In the genomic region with DNA sequence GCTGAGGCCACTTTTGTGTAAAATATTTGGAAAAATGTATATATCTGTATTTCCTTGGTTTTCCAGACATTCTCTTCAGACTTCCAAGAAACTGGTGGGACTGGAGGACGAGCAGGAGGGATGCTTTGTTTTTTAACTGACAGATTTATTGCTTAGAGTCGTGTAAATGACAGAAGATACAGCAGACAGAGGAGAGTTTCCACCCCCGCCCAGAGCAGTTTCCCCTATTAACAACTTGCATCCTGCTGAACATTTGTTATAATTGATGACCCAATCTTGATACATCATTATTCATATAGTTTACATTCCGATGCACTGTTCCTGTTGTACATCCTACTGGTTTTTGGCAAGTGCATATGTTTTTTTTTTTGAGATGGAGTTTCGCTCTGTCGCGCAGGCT, we compare ENCODE assay signal across 16 cellular contexts. TPM values are rescaled to one million over a fixed set of nuclear protein-coding genes. Genes with fewer than 3 reads are reported as not detected.
DNase-seq lines count a peak whose midpoint lies in the region; ATAC-seq and TF ChIP-seq lines count a peak whose summit lies in the region.
"Had no signal": no experiment of that assay in that cellular context is flagged by ENCODE, and none has a peak within 500 bp of the region (broad histone marks: within the 10 kb centered on the region; RNA-seq: fewer than 3 reads in every experiment).

No MANE protein-coding gene starts in this region.

- CTCF ChIA-PET in HEK293T (lab: Yijun Ruan, JAX), result no interaction called here

- POLR2A ChIA-PET in HEK293T (lab: Yijun Ruan, JAX), result no interaction called here

- H3K36me3 ChIP-seq in breast epithelium (no peaks in the 10 kb centered on the region), gastrocnemius medialis (no peaks in the 10 kb centered on the region), Peyer's patch (no peaks in the 10 kb centered on the region), tibial nerve (no peaks in the 10 kb centered on the region)
- H3K36me3 ChIP-seq: neutrophil had no signal

- H3K4me3 ChIP-seq in breast epithelium, result no peak overlapping the region
- no peak overlapping the region for H3K4me3 ChIP-seq in gastrocnemius medialis
- H3K4me3 ChIP-seq in Peyer's patch, result no peak overlapping the region
- no peak overlapping the region for H3K4me3 ChIP-seq in tibial nerve

- no peak for TF ChIP-seq CTCF in breast epithelium (IDR thresholded peaks at IDR 0.05)
- no peak for TF ChIP-seq CTCF in gastrocnemius medialis (IDR thresholded peaks at IDR 0.05 in 4 of 5, conservative IDR thresholded peaks at IDR 0.05 in 1 of 5)
- TF ChIP-seq CTCF in Peyer's patch (IDR thresholded peaks at IDR 0.05), result no peak
- TF ChIP-seq CTCF in tibial nerve (IDR thresholded peaks at IDR 0.05), result no peak

- H3K9me3 ChIP-seq in breast epithelium (no peaks in the 10 kb centered on the region), gastrocnemius medialis (no peaks in the 10 kb centered on the region), Peyer's patch (no peaks in the 10 kb centered on the region), tibial nerve (no peaks in the 10 kb centered on the region)
- H3K9me3 ChIP-seq: neutrophil had no signal

- TF ChIP-seq POLR2A in breast epithelium (IDR thresholded peaks at IDR 0.05), result no peak
- TF ChIP-seq POLR2A in gastrocnemius medialis (IDR thresholded peaks at IDR 0.05), result no peak
- no peak for TF ChIP-seq POLR2A in Peyer's patch (IDR thresholded peaks at IDR 0.05)
- TF ChIP-seq POLR2A in tibial nerve (IDR thresholded peaks at IDR 0.05), result no peak

- no peaks in the 10 kb centered on the region for H3K4me1 ChIP-seq in breast epithelium
- no peaks in the 10 kb centered on the region for H3K4me1 ChIP-seq in gastrocnemius medialis
- H3K4me1 ChIP-seq in Peyer's patch, result peaks cover 0 to 30% (median 0%) of the 10 kb centered on the region in 4 donors
- peaks cover 0 to 10% (median 0%) of the 10 kb centered on the region in 4 donors for H3K4me1 ChIP-seq in tibial nerve

- DNase-seq in HEK293T (ENCODE audit: extremely low spot score), result no peak
- DNase-seq in breast epithelium (ENCODE audit: low spot score in 2 of 2), result no peak
- DNase-seq in iris pigment epithelial cell (ENCODE audit: low read depth), result peak; percentile 26
- DNase-seq in gastrocnemius medialis, result no peak
- no peak for DNase-seq in DMS 273 (lab: John Stamatoyannopoulos, UW; ENCODE audit: unreplicated experiment)
- DNase-seq in SKM-1 treated with dmso at 0.1 percent for 144 hours (lab: John Stamatoyannopoulos, UW; ENCODE audit: unreplicated experiment), result no peak
- DNase-seq in Peyer's patch, result no peak
- no peak for DNase-seq in tibial nerve (ENCODE audit: low spot score in 2 of 2)
- DNase-seq: activated CD4-positive, alpha-beta T cell treated with anti-CD3 and anti-CD28 coated beads, Interleukin-2, amount 50 U/mL, for 48 hours; activated gamma-delta T cell; CD4-positive, alpha-beta T cell; cortex of kidney; NCI-H774; stimulated activated CD4-positive, alpha-beta T cell treated with anti-CD3 and anti-CD28 coated beads, Interleukin-4, amount 100 ng/mL, for 24 hours had no signal

- ATAC-seq in gastrocnemius medialis, result no peak

- H3K27me3 ChIP-seq in breast epithelium, result no peaks in the 10 kb centered on the region
- H3K27me3 ChIP-seq in gastrocnemius medialis, result no peaks in the 10 kb centered on the region
- H3K27me3 ChIP-seq in Peyer's patch, result no peaks in the 10 kb centered on the region
- no peaks in the 10 kb centered on the region for H3K27me3 ChIP-seq in tibial nerve

- intact Hi-C loops in breast epithelium (cut with DNase I; ENCODE audit: low total_unique reads) (no loop called here), gastrocnemius medialis (cut with DNase I; ENCODE audit: low total_unique reads) (no loop called here)

- no peak for TF ChIP-seq EP300 in tibial nerve (IDR thresholded peaks at IDR 0.05)

- 54 to 55% methylated on average over 7 of the region's 7 CpGs for WGBS in tibial nerve, 2 donors

- in situ Hi-C loops in gastrocnemius medialis (cut with MboI; ENCODE audit: low sequenced_read_pairs in 4 of 4), result no loop called here

- H3K27ac ChIP-seq in breast epithelium (peak overlapping the region; percentile 23 to 65), gastrocnemius medialis (peak overlapping the region; percentile 47 to 76 (median 66)), Peyer's patch (peak overlapping the region in 2 of 4 donors; percentile 30 to 58), tibial nerve (peak overlapping the region in 2 of 4 donors; percentile 3 to 48)
- H3K27ac ChIP-seq: neutrophil had no signal

TF ChIP-seq in HEK293T, 16 proteins besides CTCF, POLR2A, EP300 and RAD21:
- TF ChIP-seq, protein P1, sequence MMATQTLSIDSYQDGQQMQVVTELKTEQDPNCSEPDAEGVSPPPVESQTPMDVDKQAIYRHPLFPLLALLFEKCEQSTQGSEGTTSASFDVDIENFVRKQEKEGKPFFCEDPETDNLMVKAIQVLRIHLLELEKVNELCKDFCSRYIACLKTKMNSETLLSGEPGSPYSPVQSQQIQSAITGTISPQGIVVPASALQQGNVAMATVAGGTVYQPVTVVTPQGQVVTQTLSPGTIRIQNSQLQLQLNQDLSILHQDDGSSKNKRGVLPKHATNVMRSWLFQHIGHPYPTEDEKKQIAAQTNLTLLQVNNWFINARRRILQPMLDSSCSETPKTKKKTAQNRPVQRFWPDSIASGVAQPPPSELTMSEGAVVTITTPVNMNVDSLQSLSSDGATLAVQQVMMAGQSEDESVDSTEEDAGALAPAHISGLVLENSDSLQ (IDR thresholded peaks at IDR 0.05), result peak; percentile 59
- no peak for TF ChIP-seq HDGF (IDR thresholded peaks at IDR 0.05; ENCODE audit: borderline replicate concordance)
- TF ChIP-seq ZNF384 (IDR thresholded peaks at IDR 0.05), result no peak

RNA-seq across cellular contexts. Expression of gene DOCK6, which starts 7.1 kb away (rescaled TPM):
- total RNA-seq in breast epithelium (10 to 100 TPM; 20.9 to 59.3 (median 49.6) TPM), gastrocnemius medialis (1 to 10 TPM; 4.7 to 9.6 (median 5.8) TPM), Peyer's patch (100 to 1,000 TPM in 3 of 4 donors, 10 to 100 TPM in 1; 66.4 to 194 (median 157) TPM), tibial nerve (10 to 100 TPM; 37.5 to 92.7 (median 49.2) TPM)

RNA-seq across cellular contexts. Expression of gene TSPAN16, which starts 26.6 kb away (rescaled TPM):
- total RNA-seq in breast epithelium (not detected), gastrocnemius medialis (not detected), Peyer's patch (not detected), tibial nerve (not detected)
- total RNA-seq: CD4-positive, alpha-beta T cell; M059J had no signal

RNA-seq across cellular contexts. Expression of gene ANGPTL8, which starts 30.0 kb away (rescaled TPM):
- total RNA-seq in breast epithelium (10 to 100 TPM in 1 of 3 donors, under 1 TPM in 1, not detected in 1; 0.44 to 17.9 TPM), gastrocnemius medialis (under 1 TPM in 1 of 4 donors, not detected in 3; 0.47 TPM), Peyer's patch (not detected), tibial nerve (10 to 100 TPM in 2 of 4 donors, 1 to 10 TPM in 1, not detected in 1; 2.0 to 13.2 (median 10.8) TPM)
- total RNA-seq: CD4-positive, alpha-beta T cell; M059J had no signal
